ENCODE assay signal across 1 cellular context in the genomic region with DNA sequence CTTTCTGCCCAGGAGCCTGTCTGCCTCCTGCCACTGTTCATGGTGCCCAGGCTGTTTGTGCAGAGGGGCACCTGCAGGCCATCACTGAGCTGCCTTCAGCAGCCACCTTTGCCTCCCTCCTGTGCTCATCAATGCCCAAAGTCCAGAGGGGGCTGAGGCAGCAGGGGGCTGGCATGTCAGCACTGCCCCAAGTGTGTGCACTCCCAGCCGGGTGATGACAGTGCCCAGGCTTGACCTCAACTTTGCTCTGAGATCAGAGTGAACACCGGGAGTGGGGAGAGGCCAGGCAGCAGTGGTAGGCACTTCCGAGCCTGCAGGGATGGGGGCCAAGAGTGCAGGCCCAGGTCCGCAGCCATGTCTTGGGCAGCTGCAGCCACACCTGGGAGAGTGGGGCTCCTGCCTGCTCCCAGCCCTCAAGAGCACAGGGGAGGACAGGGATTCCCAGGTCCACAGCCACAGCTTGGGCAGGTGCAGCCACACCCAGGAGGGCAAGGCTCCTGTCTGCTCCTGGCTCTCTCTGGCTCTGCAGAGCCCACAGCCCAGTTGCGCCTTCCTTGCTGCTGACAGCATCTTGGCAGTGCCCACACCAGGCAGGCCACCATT.
TF ChIP-seq lines count a peak whose summit lies in the region.

No MANE protein-coding gene starts in this region.

TF ChIP-seq in H1, 55 proteins besides CTCF, POLR2A, EP300 and RAD21:
- TF ChIP-seq FOSL1 (IDR thresholded peaks at IDR 0.05; ENCODE audit: insufficient read depth, low read depth, low read length) (no peak), SAP30 (IDR thresholded peaks at IDR 0.05; ENCODE audit: insufficient read depth, insufficient replicate concordance, low read length) (no peak), TCF12 (IDR thresholded peaks at IDR 0.05; ENCODE audit: low read depth, low read length) (no peak), SIN3A (conservative IDR thresholded peaks at IDR 0.05 in 1 of 2, IDR thresholded peaks at IDR 0.05 in 1 of 2; ENCODE audit: low read depth in 1 of 2, low read length in 2 of 2) (no peak), BACH1 (IDR thresholded peaks at IDR 0.05; ENCODE audit: low read length) (no peak)
- TF ChIP-seq, protein P1, sequence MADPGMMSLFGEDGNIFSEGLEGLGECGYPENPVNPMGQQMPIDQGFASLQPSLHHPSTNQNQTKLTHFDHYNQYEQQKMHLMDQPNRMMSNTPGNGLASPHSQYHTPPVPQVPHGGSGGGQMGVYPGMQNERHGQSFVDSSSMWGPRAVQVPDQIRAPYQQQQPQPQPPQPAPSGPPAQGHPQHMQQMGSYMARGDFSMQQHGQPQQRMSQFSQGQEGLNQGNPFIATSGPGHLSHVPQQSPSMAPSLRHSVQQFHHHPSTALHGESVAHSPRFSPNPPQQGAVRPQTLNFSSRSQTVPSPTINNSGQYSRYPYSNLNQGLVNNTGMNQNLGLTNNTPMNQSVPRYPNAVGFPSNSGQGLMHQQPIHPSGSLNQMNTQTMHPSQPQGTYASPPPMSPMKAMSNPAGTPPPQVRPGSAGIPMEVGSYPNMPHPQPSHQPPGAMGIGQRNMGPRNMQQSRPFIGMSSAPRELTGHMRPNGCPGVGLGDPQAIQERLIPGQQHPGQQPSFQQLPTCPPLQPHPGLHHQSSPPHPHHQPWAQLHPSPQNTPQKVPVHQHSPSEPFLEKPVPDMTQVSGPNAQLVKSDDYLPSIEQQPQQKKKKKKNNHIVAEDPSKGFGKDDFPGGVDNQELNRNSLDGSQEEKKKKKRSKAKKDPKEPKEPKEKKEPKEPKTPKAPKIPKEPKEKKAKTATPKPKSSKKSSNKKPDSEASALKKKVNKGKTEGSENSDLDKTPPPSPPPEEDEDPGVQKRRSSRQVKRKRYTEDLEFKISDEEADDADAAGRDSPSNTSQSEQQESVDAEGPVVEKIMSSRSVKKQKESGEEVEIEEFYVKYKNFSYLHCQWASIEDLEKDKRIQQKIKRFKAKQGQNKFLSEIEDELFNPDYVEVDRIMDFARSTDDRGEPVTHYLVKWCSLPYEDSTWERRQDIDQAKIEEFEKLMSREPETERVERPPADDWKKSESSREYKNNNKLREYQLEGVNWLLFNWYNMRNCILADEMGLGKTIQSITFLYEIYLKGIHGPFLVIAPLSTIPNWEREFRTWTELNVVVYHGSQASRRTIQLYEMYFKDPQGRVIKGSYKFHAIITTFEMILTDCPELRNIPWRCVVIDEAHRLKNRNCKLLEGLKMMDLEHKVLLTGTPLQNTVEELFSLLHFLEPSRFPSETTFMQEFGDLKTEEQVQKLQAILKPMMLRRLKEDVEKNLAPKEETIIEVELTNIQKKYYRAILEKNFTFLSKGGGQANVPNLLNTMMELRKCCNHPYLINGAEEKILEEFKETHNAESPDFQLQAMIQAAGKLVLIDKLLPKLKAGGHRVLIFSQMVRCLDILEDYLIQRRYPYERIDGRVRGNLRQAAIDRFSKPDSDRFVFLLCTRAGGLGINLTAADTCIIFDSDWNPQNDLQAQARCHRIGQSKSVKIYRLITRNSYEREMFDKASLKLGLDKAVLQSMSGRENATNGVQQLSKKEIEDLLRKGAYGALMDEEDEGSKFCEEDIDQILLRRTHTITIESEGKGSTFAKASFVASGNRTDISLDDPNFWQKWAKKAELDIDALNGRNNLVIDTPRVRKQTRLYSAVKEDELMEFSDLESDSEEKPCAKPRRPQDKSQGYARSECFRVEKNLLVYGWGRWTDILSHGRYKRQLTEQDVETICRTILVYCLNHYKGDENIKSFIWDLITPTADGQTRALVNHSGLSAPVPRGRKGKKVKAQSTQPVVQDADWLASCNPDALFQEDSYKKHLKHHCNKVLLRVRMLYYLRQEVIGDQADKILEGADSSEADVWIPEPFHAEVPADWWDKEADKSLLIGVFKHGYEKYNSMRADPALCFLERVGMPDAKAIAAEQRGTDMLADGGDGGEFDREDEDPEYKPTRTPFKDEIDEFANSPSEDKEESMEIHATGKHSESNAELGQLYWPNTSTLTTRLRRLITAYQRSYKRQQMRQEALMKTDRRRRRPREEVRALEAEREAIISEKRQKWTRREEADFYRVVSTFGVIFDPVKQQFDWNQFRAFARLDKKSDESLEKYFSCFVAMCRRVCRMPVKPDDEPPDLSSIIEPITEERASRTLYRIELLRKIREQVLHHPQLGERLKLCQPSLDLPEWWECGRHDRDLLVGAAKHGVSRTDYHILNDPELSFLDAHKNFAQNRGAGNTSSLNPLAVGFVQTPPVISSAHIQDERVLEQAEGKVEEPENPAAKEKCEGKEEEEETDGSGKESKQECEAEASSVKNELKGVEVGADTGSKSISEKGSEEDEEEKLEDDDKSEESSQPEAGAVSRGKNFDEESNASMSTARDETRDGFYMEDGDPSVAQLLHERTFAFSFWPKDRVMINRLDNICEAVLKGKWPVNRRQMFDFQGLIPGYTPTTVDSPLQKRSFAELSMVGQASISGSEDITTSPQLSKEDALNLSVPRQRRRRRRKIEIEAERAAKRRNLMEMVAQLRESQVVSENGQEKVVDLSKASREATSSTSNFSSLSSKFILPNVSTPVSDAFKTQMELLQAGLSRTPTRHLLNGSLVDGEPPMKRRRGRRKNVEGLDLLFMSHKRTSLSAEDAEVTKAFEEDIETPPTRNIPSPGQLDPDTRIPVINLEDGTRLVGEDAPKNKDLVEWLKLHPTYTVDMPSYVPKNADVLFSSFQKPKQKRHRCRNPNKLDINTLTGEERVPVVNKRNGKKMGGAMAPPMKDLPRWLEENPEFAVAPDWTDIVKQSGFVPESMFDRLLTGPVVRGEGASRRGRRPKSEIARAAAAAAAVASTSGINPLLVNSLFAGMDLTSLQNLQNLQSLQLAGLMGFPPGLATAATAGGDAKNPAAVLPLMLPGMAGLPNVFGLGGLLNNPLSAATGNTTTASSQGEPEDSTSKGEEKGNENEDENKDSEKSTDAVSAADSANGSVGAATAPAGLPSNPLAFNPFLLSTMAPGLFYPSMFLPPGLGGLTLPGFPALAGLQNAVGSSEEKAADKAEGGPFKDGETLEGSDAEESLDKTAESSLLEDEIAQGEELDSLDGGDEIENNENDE (IDR thresholded peaks at IDR 0.05; ENCODE audit: insufficient replicate concordance, low read length): no peak
- TF ChIP-seq, protein P2, sequence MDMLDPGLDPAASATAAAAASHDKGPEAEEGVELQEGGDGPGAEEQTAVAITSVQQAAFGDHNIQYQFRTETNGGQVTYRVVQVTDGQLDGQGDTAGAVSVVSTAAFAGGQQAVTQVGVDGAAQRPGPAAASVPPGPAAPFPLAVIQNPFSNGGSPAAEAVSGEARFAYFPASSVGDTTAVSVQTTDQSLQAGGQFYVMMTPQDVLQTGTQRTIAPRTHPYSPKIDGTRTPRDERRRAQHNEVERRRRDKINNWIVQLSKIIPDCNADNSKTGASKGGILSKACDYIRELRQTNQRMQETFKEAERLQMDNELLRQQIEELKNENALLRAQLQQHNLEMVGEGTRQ (IDR thresholded peaks at IDR 0.05; ENCODE audit: low read length): no peak
